Comparison of ENCODE assay signal across 10 cellular contexts in genomic region chr17:78252111-78252634, GRCh38. TPM values are rescaled to one million over a fixed set of nuclear protein-coding genes. Genes with fewer than 3 reads are reported as not detected.
A peak's percentile ranks its signal among the peaks of the same experiment; 100 is the strongest.
DNase-seq lines count a peak whose midpoint lies in the region; ATAC-seq, FAIRE-seq and TF ChIP-seq lines count a peak whose summit lies in the region.
"Had no signal": no experiment of that assay in that cellular context is flagged by ENCODE, and none has a peak within 500 bp of the region (broad histone marks: within the 10 kb centered on the region; RNA-seq: fewer than 3 reads in every experiment).

No MANE protein-coding gene starts in this region.

- H3K4me2 ChIP-seq in SU-DHL-6 (ENCODE audit: low read depth, low read length, poor library complexity, severe bottlenecking) (peak overlapping the region; percentile 52), smooth muscle cell (no peak overlapping the region)

- no peak for TF ChIP-seq POLR2A in GM12891 (IDR thresholded peaks at IDR 0.05; ENCODE audit: low read depth, low read length)
- no peak for TF ChIP-seq POLR2A in spleen (IDR thresholded peaks at IDR 0.05)

- H3K36me3 ChIP-seq in SU-DHL-6 (ENCODE audit: low read length): no peaks in the 10 kb centered on the region
- H3K36me3 ChIP-seq in spleen: no peaks in the 10 kb centered on the region
- H3K36me3 ChIP-seq in smooth muscle cell (ENCODE audit: low read depth): no peaks in the 10 kb centered on the region

- intact Hi-C loops in spleen (cut with DNase I; ENCODE audit: low total_unique reads): loop anchor here (5.0 kb wide), 1 partner anchor 140 kb away; no protein-coding TSS in a partner anchor

- FAIRE-seq in GM12891 (lab: Jason Lieb, UNC): peak; percentile 65

- H3K27me3 ChIP-seq in SU-DHL-6 (ENCODE audit: low read length): no peaks in the 10 kb centered on the region
- H3K27me3 ChIP-seq in spleen (replicated peaks in 1 of 7): no peaks in the 10 kb centered on the region
- H3K27me3 ChIP-seq in smooth muscle cell (ENCODE audit: low read depth): no peaks in the 10 kb centered on the region

- peak overlapping the region; percentile 44; the same call in 1 of the 2 replicates for H3K9ac ChIP-seq in SU-DHL-6 (ENCODE audit: low read length)
- no peak overlapping the region for H3K9ac ChIP-seq in smooth muscle cell (ENCODE audit: low read depth)

- 24 to 65% (median 46%) methylated on average over 5 to 12 of the region's 12 CpGs for WGBS in spleen, 5 donors
- WGBS in smooth muscle cell (ENCODE audit: low lambda C conversion rate): 87% methylated on average over 12 of the region's 12 CpGs

- DNase-seq in GM12891 (ENCODE audit: insufficient read length, low spot score) (peak; percentile 50), spleen (peak; percentile 92), smooth muscle cell (lab: John Stamatoyannopoulos, UW; ENCODE audit: unreplicated experiment) (no peak), NCI-H345 treated with DMSO at 0.1 percent for 48 hours (lab: John Stamatoyannopoulos, UW; ENCODE audit: unreplicated experiment) (no peak), NCI-H1092 (lab: John Stamatoyannopoulos, UW) (no peak)
- peak; percentile 83 for DNase-seq in activated effector memory CD4-positive, alpha-beta T cell treated with anti-CD3 and anti-CD28 coated beads, Interleukin-2, amount 50 U/mL, for 16 hours

- no peaks in the 10 kb centered on the region for H3K9me2 ChIP-seq in SU-DHL-6 (replicated peaks; ENCODE audit: insufficient read depth, low read length)

- ATAC-seq in HG03378 (IDR thresholded peaks at IDR 0.05; ENCODE audit: unreplicated experiment): no peak

- H3K27ac ChIP-seq in SU-DHL-6 (ENCODE audit: low read depth, low read length) (peak overlapping the region; percentile 88), spleen (peak overlapping the region in 7 of 8 donors; percentile 22 to 94 (median 57)), smooth muscle cell (ENCODE audit: low read depth) (no peak overlapping the region)

- H3K79me2 ChIP-seq in SU-DHL-6 (ENCODE audit: insufficient read depth, low read length) (no peaks in the 10 kb centered on the region), smooth muscle cell (ENCODE audit: low read depth) (peaks cover 4% of the 10 kb centered on the region)

- H4K20me1 ChIP-seq in SU-DHL-6 (ENCODE audit: low read depth, low read length) (no peaks in the 10 kb centered on the region), smooth muscle cell (ENCODE audit: low read depth) (no peaks in the 10 kb centered on the region)

- peaks cover 28% of the 10 kb centered on the region for H3F3A ChIP-seq in SU-DHL-6 (ENCODE audit: insufficient read depth)
- peaks cover 3% of the 10 kb centered on the region for H3F3A ChIP-seq in smooth muscle cell (ENCODE audit: low read depth)

- H3K9me3 ChIP-seq in SU-DHL-6 (ENCODE audit: insufficient read depth, low read length) (no peaks in the 10 kb centered on the region), spleen (no peaks in the 10 kb centered on the region), smooth muscle cell (replicated peaks; ENCODE audit: low read depth) (no peaks in the 10 kb centered on the region)

- H2AFZ ChIP-seq in SU-DHL-6 (ENCODE audit: low read depth, low read length, severe bottlenecking) (no peak overlapping the region), smooth muscle cell (ENCODE audit: low read depth) (no peak overlapping the region)

- peaks cover 32 to 88% (median 60%) of the 10 kb centered on the region in 6 donors for H3K4me1 ChIP-seq in spleen
- H3K4me1 ChIP-seq in smooth muscle cell (ENCODE audit: low read depth): peaks cover 26% of the 10 kb centered on the region

- TF ChIP-seq CTCF in SU-DHL-6 (IDR thresholded peaks at IDR 0.05; ENCODE audit: insufficient read depth, low read length, poor library complexity, severe bottlenecking) (no peak), spleen (IDR thresholded peaks at IDR 0.05 in 8 of 11, conservative IDR thresholded peaks at IDR 0.05 in 3 of 11) (no peak), smooth muscle cell (IDR thresholded peaks at IDR 0.05; ENCODE audit: borderline replicate concordance, insufficient read depth, poor library complexity, severe bottlenecking) (no peak)

- no peak overlapping the region for H3K4me3 ChIP-seq in SU-DHL-6 (ENCODE audit: insufficient read depth, low read length, poor library complexity, severe bottlenecking)
- peak overlapping the region in 5 of 8 donors; percentile 5 to 50 (median 13) for H3K4me3 ChIP-seq in spleen
- no peak overlapping the region for H3K4me3 ChIP-seq in smooth muscle cell

TF ChIP-seq in GM12891, 5 proteins besides CTCF, POLR2A, EP300 and RAD21:
- TF ChIP-seq PAX5 (IDR thresholded peaks at IDR 0.05; ENCODE audit: insufficient read depth, low read length, severe bottlenecking): no peak
- TF ChIP-seq SPI1 (IDR thresholded peaks at IDR 0.05; ENCODE audit: low read depth, low read length): peak; percentile 83

RNA-seq across cellular contexts. Expression of gene TMEM235, which starts 20.7 kb away (rescaled TPM):
- polyA plus RNA-seq in GM12891 (2012; ENCODE audit: low read depth, missing spikeins): not detected
- not detected for total RNA-seq in spleen
- not detected for polyA plus RNA-seq in spleen
- total RNA-seq in smooth muscle cell: not detected in 2 replicates
- not detected in 2 replicates for polyA plus RNA-seq in smooth muscle cell
- total RNA-seq: lower leg skin had no signal
- polyA plus RNA-seq: esophagus had no signal

RNA-seq across cellular contexts. Expression of gene BIRC5, which starts 38.1 kb away (rescaled TPM):
- polyA plus RNA-seq in GM12891 (2012; ENCODE audit: low read depth, missing spikeins): 41.8 TPM
- total RNA-seq in spleen: 10 to 100 TPM in 1 of 7 donors, 1 to 10 TPM in 6; 2.3 to 11.9 (median 6.2) TPM
- polyA plus RNA-seq in spleen: 10 to 100 TPM in 1 of 3 donors, 1 to 10 TPM in 2; 2.1 to 11.3 (median 7.2) TPM
- 7.7 and 15.3 TPM in 2 replicates for total RNA-seq in smooth muscle cell
- polyA plus RNA-seq in smooth muscle cell: 11.9 and 15.6 TPM in 2 replicates

Comparison
In these comparisons a context has a peak if more than half of its experiments do, and no peak if none do; other contexts are left out.
1. DNase-seq: peak in GM12891 (single experiment), activated effector memory CD4-positive, alpha-beta T cell treated with anti-CD3 and anti-CD28 coated beads, Interleukin-2, amount 50 U/mL, for 16 hours (single experiment) and spleen (single experiment); none in smooth muscle cell (single experiment), NCI-H345 treated with DMSO at 0.1 percent for 48 hours (single experiment) and NCI-H1092 (single experiment).
2. H3K4me3 ChIP-seq: peak in spleen (5 of 8); none in SU-DHL-6 (single experiment) and smooth muscle cell (single experiment).